Comparison of ENCODE assay signal across 1 cellular context in genomic region chr12:121776190-121777098, GRCh38.
TF ChIP-seq lines count a peak whose summit lies in the region.

No MANE protein-coding gene starts in this region.

TF ChIP-seq in HEK293, 187 proteins besides CTCF, POLR2A, EP300 and RAD21 (continued from another document and continues in another):
- TF ChIP-seq ZNF518A (tag by site-specific recombination; conservative IDR thresholded peaks at IDR 0.05; ENCODE audit: low read depth): no peak
- TF ChIP-seq GLI4 (tag by site-specific recombination; IDR thresholded peaks at IDR 0.05): no peak
- no peak for TF ChIP-seq ZNF571 (tag by site-specific recombination; IDR thresholded peaks at IDR 0.05)
- TF ChIP-seq ZNF777 (tag by site-specific recombination; IDR thresholded peaks at IDR 0.05; ENCODE audit: borderline replicate concordance): peak; percentile 71; the same call in 1 of the 2 replicates
- TF ChIP-seq ZNF169 (tag by site-specific recombination; IDR thresholded peaks at IDR 0.05): no peak
- no peak for TF ChIP-seq ZBTB44 (tag by site-specific recombination; IDR thresholded peaks at IDR 0.05)
- TF ChIP-seq ZNF146 (tag by site-specific recombination; IDR thresholded peaks at IDR 0.05): no peak
- TF ChIP-seq ZNF324 (tag by site-specific recombination; IDR thresholded peaks at IDR 0.05): 0 out of 2 replicates have a peak, but pooled peaks have one; percentile 32
- no peak for TF ChIP-seq ZNF214 (tag by site-specific recombination; IDR thresholded peaks at IDR 0.05; ENCODE audit: borderline replicate concordance)
- peak; percentile 24 for TF ChIP-seq ZBTB26 (tag by site-specific recombination; optimal IDR thresholded peaks at IDR 0.05)
- no peak for TF ChIP-seq ZNF157 (tag by site-specific recombination; IDR thresholded peaks at IDR 0.05)
- no peak for TF ChIP-seq ZNF335 (tag by site-specific recombination; conservative IDR thresholded peaks at IDR 0.05)
- no peak for TF ChIP-seq ZNF362 (tag by site-specific recombination; IDR thresholded peaks at IDR 0.05)
- no peak for TF ChIP-seq SP2 (tag by site-specific recombination; IDR thresholded peaks at IDR 0.05)
- TF ChIP-seq ZNF660 (tag by site-specific recombination; IDR thresholded peaks at IDR 0.05): no peak; the same call in 1 of the 2 replicates
- no peak for TF ChIP-seq ZNF26 (tag by site-specific recombination; IDR thresholded peaks at IDR 0.05)
- no peak for TF ChIP-seq GFI1B (tag by site-specific recombination; IDR thresholded peaks at IDR 0.05)
- no peak for TF ChIP-seq ZNF558 (tag by site-specific recombination; IDR thresholded peaks at IDR 0.05)
- no peak for TF ChIP-seq ZNF48 (tag by site-specific recombination; IDR thresholded peaks at IDR 0.05)
- no peak for TF ChIP-seq REST (tag by site-specific recombination; IDR thresholded peaks at IDR 0.05)
- TF ChIP-seq ZNF341 (tag by site-specific recombination; IDR thresholded peaks at IDR 0.05; ENCODE audit: low read depth): no peak
- no peak for TF ChIP-seq ZNF202 (tag by site-specific recombination; IDR thresholded peaks at IDR 0.05; ENCODE audit: borderline replicate concordance)
- TF ChIP-seq ZBTB17 (tag by site-specific recombination; IDR thresholded peaks at IDR 0.05): no peak
- no peak for TF ChIP-seq ZNF184 (tag by site-specific recombination; IDR thresholded peaks at IDR 0.05)
- no peak for TF ChIP-seq ZNF830 (tag by site-specific recombination; IDR thresholded peaks at IDR 0.05; ENCODE audit: low read depth)
- TF ChIP-seq MZF1 (tag by site-specific recombination; IDR thresholded peaks at IDR 0.05; ENCODE audit: borderline replicate concordance): no peak
- no peak for TF ChIP-seq ZBTB11 (tag by site-specific recombination; conservative IDR thresholded peaks at IDR 0.05; ENCODE audit: low read depth)
- peak; percentile 84 for TF ChIP-seq ZBTB48 (tag by site-specific recombination; IDR thresholded peaks at IDR 0.05)
- TF ChIP-seq ZNF837 (tag by site-specific recombination; IDR thresholded peaks at IDR 0.05): no peak
- no peak for TF ChIP-seq ZSCAN30 (tag by site-specific recombination; IDR thresholded peaks at IDR 0.05)
- no peak for TF ChIP-seq PBX3 (CRISPR knock-in tag; IDR thresholded peaks at IDR 0.05)
- no peak for TF ChIP-seq ZNF354C (tag by site-specific recombination; IDR thresholded peaks at IDR 0.05; ENCODE audit: borderline replicate concordance, low read depth)
- no peak for TF ChIP-seq ZNF561 (tag by site-specific recombination; IDR thresholded peaks at IDR 0.05; ENCODE audit: borderline replicate concordance)
- no peak for TF ChIP-seq INSM2 (tag by site-specific recombination; IDR thresholded peaks at IDR 0.05)
- TF ChIP-seq ZBTB8A (tag by site-specific recombination; IDR thresholded peaks at IDR 0.05): peak; percentile 35; the same call in 1 of the 2 replicates
- TF ChIP-seq ZNF174 (tag by site-specific recombination; IDR thresholded peaks at IDR 0.05): no peak
- TF ChIP-seq HOXC10 (CRISPR knock-in tag; IDR thresholded peaks at IDR 0.05): no peak
- TF ChIP-seq ZNF600 (tag by site-specific recombination; IDR thresholded peaks at IDR 0.05): no peak
